Comparison of ENCODE assay signal across 1 cellular context in genomic region chr15:96329403-96329981, GRCh38.
TF ChIP-seq lines count a peak whose summit lies in the region.

No MANE protein-coding gene starts in this region.

TF ChIP-seq in WTC11, 78 proteins besides CTCF, POLR2A, EP300 and RAD21 (continued from another document):
- TF ChIP-seq AFF4 (CRISPR knock-in tag; IDR thresholded peaks at IDR 0.05; ENCODE audit: borderline replicate concordance) (no peak), ZNF121 (CRISPR knock-in tag; IDR thresholded peaks at IDR 0.05) (no peak), ATF1 (CRISPR knock-in tag; IDR thresholded peaks at IDR 0.05) (no peak)
